1 cellular context compared by ENCODE assay signal in genomic region chr6:142881771-142882170, GRCh38.
A peak's percentile ranks its signal among the peaks of the same experiment; 100 is the strongest.
TF ChIP-seq lines count a peak whose summit lies in the region.

No MANE protein-coding gene starts in this region.

TF ChIP-seq in K562, 482 proteins besides CTCF, POLR2A, EP300 and RAD21 (continued from another document):
- peak; percentile 45; the same call in 1 of the 2 replicates for TF ChIP-seq ZBTB12 (CRISPR knock-in tag; IDR thresholded peaks at IDR 0.05)
- no peak for TF ChIP-seq TCF15 (CRISPR knock-in tag; IDR thresholded peaks at IDR 0.05)
- TF ChIP-seq ZNF766 (CRISPR knock-in tag; conservative IDR thresholded peaks at IDR 0.05): 0 out of 2 replicates have a peak, but pooled peaks have one; percentile 35
- no peak for TF ChIP-seq SMAD4 (CRISPR knock-in tag; conservative IDR thresholded peaks at IDR 0.05)
- 0 out of 2 replicates have a peak, but pooled peaks have one; percentile 2 for TF ChIP-seq ATF4 (CRISPR knock-in tag; IDR thresholded peaks at IDR 0.05)
- TF ChIP-seq FOS (IDR thresholded peaks at IDR 0.05; ENCODE audit: extremely low read depth, insufficient read length): no peak
- TF ChIP-seq SMARCA5 (IDR thresholded peaks at IDR 0.05): no peak
- TF ChIP-seq CTBP1 (IDR thresholded peaks at IDR 0.05; ENCODE audit: borderline replicate concordance): 0 out of 2 replicates have a peak, but pooled peaks have one; percentile 15
- TF ChIP-seq HNRNPUL1 (IDR thresholded peaks at IDR 0.05; ENCODE audit: low read length): no peak
- TF ChIP-seq ETV6 (IDR thresholded peaks at IDR 0.05; ENCODE audit: borderline replicate concordance in 1 of 2, low read depth in 2 of 2, low read length in 1 of 2): no peak
- TF ChIP-seq ETV6 (CRISPR knock-in tag; IDR thresholded peaks at IDR 0.05; ENCODE audit: borderline replicate concordance): no peak
- no peak for TF ChIP-seq SAFB (IDR thresholded peaks at IDR 0.05; ENCODE audit: borderline replicate concordance, low read depth, low read length)
- 0 out of 2 replicates have a peak, but pooled peaks have one; percentile 8 for TF ChIP-seq TAL1 (IDR thresholded peaks at IDR 0.05)
TF ChIP-seq in K562: peak in this region for 5.
